ENCODE assay signal across 10 cellular contexts in genomic region chrX:66017659-66018170, GRCh38. TPM values are rescaled to one million over a fixed set of nuclear protein-coding genes. Genes with fewer than 3 reads are reported as not detected.
DNase-seq lines count a peak whose midpoint lies in the region; TF ChIP-seq lines count a peak whose summit lies in the region.
"Had no signal": no experiment of that assay in that cellular context is flagged by ENCODE, and none has a peak within 500 bp of the region (broad histone marks: within the 10 kb centered on the region; RNA-seq: fewer than 3 reads in every experiment).

No MANE protein-coding gene starts in this region.

- H3K36me3 ChIP-seq in suprapubic skin (no peaks in the 10 kb centered on the region), HAP-1 (replicated peaks) (no peaks in the 10 kb centered on the region)
- H3K36me3 ChIP-seq: neural progenitor cell had no signal

- no peak for DNase-seq in activated CD4-positive, alpha-beta T cell treated with anti-CD3 and anti-CD28 coated beads, Interleukin-2, amount 10 ng/mL, durations not matched to agents 7 days and 5 days
- DNase-seq in activated CD4-positive, alpha-beta T cell treated with anti-CD3 and anti-CD28 coated beads, Interleukin-2, amount 50 U/mL, for 1 hour, result no peak
- DNase-seq in OCI-M1 (lab: John Stamatoyannopoulos, UW), result peak; percentile 56
- peak; percentile 13 for DNase-seq in iPS-NIHi11 (ENCODE audit: low spot score)
- DNase-seq in suprapubic skin (ENCODE audit: low spot score in 2 of 2), result no peak
- no peak for DNase-seq in cerebellar nuclear complex (lab: John Stamatoyannopoulos, UW)
- no peak for DNase-seq in HAP-1 (ENCODE audit: low spot score in 2 of 2)
- no peak for DNase-seq in SW480 (ENCODE audit: low spot score)
- DNase-seq: ACHN had no signal

- no peak for TF ChIP-seq CTCF in suprapubic skin (IDR thresholded peaks at IDR 0.05)

- peak overlapping the region; percentile 93 for H3K27ac Mint-ChIP-seq in activated CD4-positive, alpha-beta T cell treated with anti-CD3 and anti-CD28 coated beads, Interleukin-2, amount 10 ng/mL, durations not matched to agents 7 days and 5 days
- H3K27ac Mint-ChIP-seq: neural progenitor cell had no signal

- H3K27me3 Mint-ChIP-seq in activated CD4-positive, alpha-beta T cell treated with anti-CD3 and anti-CD28 coated beads, Interleukin-2, amount 10 ng/mL, durations not matched to agents 7 days and 5 days, result no peaks in the 10 kb centered on the region

- no peaks in the 10 kb centered on the region for H3K9me3 ChIP-seq in suprapubic skin
- H3K9me3 ChIP-seq in HAP-1, result no peaks in the 10 kb centered on the region

- peaks cover 8% of the 10 kb centered on the region for H3K9me3 Mint-ChIP-seq in activated CD4-positive, alpha-beta T cell treated with anti-CD3 and anti-CD28 coated beads, Interleukin-2, amount 10 ng/mL, durations not matched to agents 7 days and 5 days

- H3K36me3 Mint-ChIP-seq in activated CD4-positive, alpha-beta T cell treated with anti-CD3 and anti-CD28 coated beads, Interleukin-2, amount 10 ng/mL, durations not matched to agents 7 days and 5 days (ENCODE audit: low read depth), result peaks cover 34% of the 10 kb centered on the region
- H3K36me3 Mint-ChIP-seq: neural progenitor cell had no signal

- no peak for TF ChIP-seq EP300 in suprapubic skin (IDR thresholded peaks at IDR 0.05)

- peak overlapping the region; percentile 66 for H3K4me3 Mint-ChIP-seq in activated CD4-positive, alpha-beta T cell treated with anti-CD3 and anti-CD28 coated beads, Interleukin-2, amount 10 ng/mL, durations not matched to agents 7 days and 5 days
- H3K4me3 Mint-ChIP-seq: neural progenitor cell had no signal

- H3K4me1 ChIP-seq in suprapubic skin (no peaks in the 10 kb centered on the region), HAP-1 (no peaks in the 10 kb centered on the region)
- H3K4me1 ChIP-seq: neural progenitor cell had no signal

- in situ Hi-C loops in HAP-1 (cut with MboI; ENCODE audit: low sequenced_read_pairs), result no loop called here

- H3K27me3 ChIP-seq in suprapubic skin (no peaks in the 10 kb centered on the region), HAP-1 (ENCODE audit: low read depth) (no peaks in the 10 kb centered on the region)
- H3K27me3 ChIP-seq: neural progenitor cell had no signal

- peaks cover 86% of the 10 kb centered on the region for H3K4me1 Mint-ChIP-seq in activated CD4-positive, alpha-beta T cell treated with anti-CD3 and anti-CD28 coated beads, Interleukin-2, amount 10 ng/mL, durations not matched to agents 7 days and 5 days
- H3K4me1 Mint-ChIP-seq: neural progenitor cell had no signal

- CTCF ChIA-PET in activated CD4-positive, alpha-beta T cell treated with anti-CD3 and anti-CD28 coated beads, Interleukin-2, amount 10 ng/mL, durations not matched to agents 7 days and 5 days (lab: Charles Lee), result interaction anchor here (0.9 to 4.2 kb wide), 8 partner anchors 8 to 435 kb away, joined by 3 to 18 read pairs (median 5); no protein-coding TSS in a partner anchor

- no peak for TF ChIP-seq POLR2A in suprapubic skin (IDR thresholded peaks at IDR 0.05)

- POLR2A ChIA-PET in activated CD4-positive, alpha-beta T cell treated with anti-CD3 and anti-CD28 coated beads, Interleukin-2, amount 10 ng/mL, durations not matched to agents 7 days and 5 days (lab: Charles Lee), result no interaction called here

- H3K4me3 ChIP-seq in suprapubic skin, result peak overlapping the region; percentile 9
- no peak overlapping the region for H3K4me3 ChIP-seq in HAP-1
- H3K4me3 ChIP-seq: neural progenitor cell had no signal

- H3K27ac ChIP-seq in suprapubic skin, result no peak overlapping the region
- H3K27ac ChIP-seq: neural progenitor cell had no signal

RNA-seq across cellular contexts. Expression of gene VSIG4, which starts 22.2 kb away (rescaled TPM):
- total RNA-seq in activated CD4-positive, alpha-beta T cell treated with anti-CD3 and anti-CD28 coated beads, Interleukin-2, amount 10 ng/mL, durations not matched to agents 7 days and 5 days, result not detected
- 10 to 100 TPM in 3 of 4 donors, 1 to 10 TPM in 1; 8.7 to 20.4 (median 14.7) TPM for total RNA-seq in suprapubic skin

Comparison
In these comparisons a context has a peak if more than half of its experiments do, and no peak if none do; other contexts are left out.
1. DNase-seq: peak in OCI-M1 (single experiment) and iPS-NIHi11 (single experiment); none in activated CD4-positive, alpha-beta T cell treated with anti-CD3 and anti-CD28 coated beads, Interleukin-2, amount 10 ng/mL, durations not matched to agents 7 days and 5 days (single experiment), activated CD4-positive, alpha-beta T cell treated with anti-CD3 and anti-CD28 coated beads, Interleukin-2, amount 50 U/mL, for 1 hour (single experiment), suprapubic skin (0 of 2), cerebellar nuclear complex (0 of 2), HAP-1 (0 of 2) and SW480 (single experiment).
2. RNA of gene VSIG4, which starts 22.2 kb away (total RNA-seq): 8.7 to 20.4 TPM in suprapubic skin; not detected in activated CD4-positive, alpha-beta T cell treated with anti-CD3 and anti-CD28 coated beads, Interleukin-2, amount 10 ng/mL, durations not matched to agents 7 days and 5 days; every median in the first group is over 4 times any median in the second.